8 cellular contexts compared by ENCODE assay signal in the genomic region with DNA sequence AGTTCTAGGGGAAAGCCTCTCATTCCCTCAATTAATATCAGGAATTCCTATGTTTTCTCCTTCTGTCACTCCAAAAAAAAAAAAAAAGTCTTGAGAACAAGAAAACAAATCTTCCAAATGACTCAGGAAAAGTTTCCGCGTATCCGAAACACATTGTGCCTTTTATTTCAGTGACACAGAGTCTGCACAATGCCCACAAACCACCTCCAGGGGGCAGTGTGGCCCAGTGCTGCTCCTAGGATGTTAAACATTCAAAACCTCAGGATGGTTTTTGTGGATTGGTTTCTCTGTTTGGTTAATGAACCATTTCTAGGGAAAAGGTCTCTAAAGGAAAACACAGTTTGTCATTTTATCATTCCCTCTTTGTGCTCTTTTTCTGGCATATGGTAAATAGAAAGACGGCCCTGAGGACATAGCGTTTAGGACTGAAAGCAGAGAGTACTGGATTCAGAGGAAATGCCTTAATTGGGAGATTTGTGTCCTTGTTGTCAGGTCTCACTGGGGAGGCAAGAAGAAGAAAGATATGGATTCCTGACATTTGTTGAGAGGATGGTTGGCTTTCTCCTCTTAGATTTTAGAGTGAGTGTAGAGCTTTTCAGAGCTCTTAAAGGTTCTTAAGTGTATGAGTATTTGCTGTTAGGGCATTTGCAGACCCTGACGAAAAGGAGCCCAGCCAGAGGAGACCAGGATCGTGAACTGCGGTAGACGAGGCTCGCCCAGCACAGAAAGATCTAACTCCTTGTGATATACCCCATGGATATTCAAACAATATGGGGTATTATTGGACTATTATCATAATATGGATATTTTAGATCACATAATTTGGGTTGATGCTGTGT.
DNase-seq lines count a peak whose midpoint lies in the region; ATAC-seq, FAIRE-seq and TF ChIP-seq lines count a peak whose summit lies in the region.

No MANE protein-coding gene starts in this region.

- TF ChIP-seq POLR2A in stomach (IDR thresholded peaks at IDR 0.05): no peak

- intact Hi-C loops in stomach (cut with DNase I; ENCODE audit: low total_unique reads): loop anchor here (5.0 kb wide), 1 partner anchor 345 kb away; no protein-coding TSS in a partner anchor

- ATAC-seq in HG03469 (IDR thresholded peaks at IDR 0.05; ENCODE audit: unreplicated experiment) (peak; percentile 51), foreskin keratinocyte (peak; percentile 94)

- H3K27me3 ChIP-seq in foreskin keratinocyte (no peaks in the 10 kb centered on the region), neuron (ENCODE audit: insufficient read depth, low read length) (no peaks in the 10 kb centered on the region), stomach (no peaks in the 10 kb centered on the region)

- DNase-seq in CD1c-positive myeloid dendritic cell (ENCODE audit: extremely low spot score) (peak; percentile 78), GM19239 (ENCODE audit: insufficient read length, low spot score) (peak; percentile 20), RPMI7951 (ENCODE audit: low read depth) (peak; percentile 62), foreskin keratinocyte (peak; percentile 14 to 49), stomach (peak; percentile 78)
- peak; percentile 13 for DNase-seq in activated T-helper 9 cell treated with anti-CD3 and anti-CD28 coated beads, Interleukin-2, amount 50 U/mL, for 16 hours (ENCODE audit: low read depth)

- no peak for TF ChIP-seq EP300 in stomach (IDR thresholded peaks at IDR 0.05)

- TF ChIP-seq CTCF in foreskin keratinocyte (conservative IDR thresholded peaks at IDR 0.05) (peak; percentile 89), stomach (IDR thresholded peaks at IDR 0.05) (peak in 5 of 7 experiments; percentile 73 to 96 (median 89))

- peak overlapping the region; percentile 63 for H2AFZ ChIP-seq in neuron (ENCODE audit: low read depth, low read length)

- WGBS in stomach, 5 donors: 52 to 59% (median 53%) methylated on average over 10 of the region's 10 CpGs

- H3K4me1 ChIP-seq in foreskin keratinocyte (no peaks in the 10 kb centered on the region), neuron (ENCODE audit: insufficient read depth, low read length) (no peaks in the 10 kb centered on the region), stomach (peaks cover 0 to 8% (median 0%) of the 10 kb centered on the region in 4 donors)

- H3K36me3 ChIP-seq in neuron (ENCODE audit: insufficient read depth, low read length): no peaks in the 10 kb centered on the region
- H3K36me3 ChIP-seq in stomach: no peaks in the 10 kb centered on the region

- no peak overlapping the region for H3K27ac ChIP-seq in foreskin keratinocyte
- peak overlapping the region in 3 of 5 donors; percentile 7 to 55 (median 11) for H3K27ac ChIP-seq in stomach

- peak; percentile 84 for FAIRE-seq in GM19239 (lab: Jason Lieb, UNC)

- H3K9me3 ChIP-seq in neuron (ENCODE audit: low read length) (no peaks in the 10 kb centered on the region), stomach (no peaks in the 10 kb centered on the region)

- no peak overlapping the region for H3K4me3 ChIP-seq in neuron (ENCODE audit: low read length)
- peak overlapping the region in 1 of 4 donors; percentile 17 for H3K4me3 ChIP-seq in stomach

Comparison
In these comparisons a context has a peak if more than half of its experiments do, and no peak if none do; other contexts are left out.
1. DNase-seq: peak in every context shown above with its lines; median percentile 78 in CD1c-positive myeloid dendritic cell; 78 in stomach; 62 in RPMI7951; 32 in foreskin keratinocyte; 20 in GM19239; 13 in activated T-helper 9 cell treated with anti-CD3 and anti-CD28 coated beads, Interleukin-2, amount 50 U/mL, for 16 hours.